Comparison of ENCODE assay signal across 12 cellular contexts in genomic region chr22:22348127-22348814, GRCh38.
DNase-seq lines count a peak whose midpoint lies in the region; ATAC-seq, FAIRE-seq and TF ChIP-seq lines count a peak whose summit lies in the region.
"Had no signal": no experiment of that assay in that cellular context is flagged by ENCODE, and none has a peak within 500 bp of the region (broad histone marks: within the 10 kb centered on the region; RNA-seq: fewer than 3 reads in every experiment).

No MANE protein-coding gene starts in this region.

- H3K4me1 ChIP-seq in left ventricle myocardium inferior (no peaks in the 10 kb centered on the region), right cardiac atrium (ENCODE audit: control insufficient read depth, insufficient read depth, low read length) (no peaks in the 10 kb centered on the region)

- H3K9me3 ChIP-seq in left ventricle myocardium inferior (replicated peaks) (no peaks in the 10 kb centered on the region), right cardiac atrium (ENCODE audit: control insufficient read depth, low read length) (no peaks in the 10 kb centered on the region)

- H3K27me3 ChIP-seq in left ventricle myocardium inferior (ENCODE audit: low read depth) (peaks cover 84% of the 10 kb centered on the region), right cardiac atrium (ENCODE audit: control insufficient read depth, insufficient read depth) (no peaks in the 10 kb centered on the region)

- no peak overlapping the region for H3K27ac ChIP-seq in left ventricle myocardium inferior (replicated peaks)
- no peak overlapping the region for H3K27ac ChIP-seq in right cardiac atrium (ENCODE audit: low read length)

- peak; percentile 56 for FAIRE-seq in urothelium cell line (lab: Jason Lieb, UNC)
- FAIRE-seq: TTC549 had no signal

- TF ChIP-seq CTCF in left ventricle myocardium inferior (IDR thresholded peaks at IDR 0.05; ENCODE audit: borderline replicate concordance) = peak; percentile 19

- WGBS in right cardiac atrium = 44% methylated on average over 5 of the region's 5 CpGs

- no peak for DNase-seq in left ventricle myocardium inferior
- no peak for DNase-seq in right cardiac atrium
- peak; percentile 27 for DNase-seq in RPMI8226
- DNase-seq in hypothalamus (lab: John Stamatoyannopoulos, UW) = peak in 30 of 51 donors; percentile 11 to 80 (median 49)
- DNase-seq in urothelium cell line (ENCODE audit: low spot score) = peak; percentile 35
- DNase-seq in epidermal melanocyte (ENCODE audit: insufficient read length, low spot score) = no peak
- no peak for DNase-seq in CD1c-positive myeloid dendritic cell (ENCODE audit: extremely low spot score)
- DNase-seq: DMS79, immature natural killer cell, NCI-H1417 treated with DMSO at 0.1 percent for 48 hours had no signal

- ATAC-seq in right cardiac atrium (no peak), GM21367 (IDR thresholded peaks at IDR 0.05; ENCODE audit: unreplicated experiment) (no peak)

- intact Hi-C loops in left ventricle myocardium inferior (cut with micrococcal nuclease) = no loop called here
- intact Hi-C loops in right cardiac atrium (cut with DNase I) = loop anchor here in 1 of 4 donors (2.0 kb wide), 1 partner anchor 49 kb away; no protein-coding TSS in a partner anchor

- no peak overlapping the region for H3K4me3 ChIP-seq in left ventricle myocardium inferior
- no peak overlapping the region for H3K4me3 ChIP-seq in right cardiac atrium (ENCODE audit: low read length)

- H3K36me3 ChIP-seq in left ventricle myocardium inferior = no peaks in the 10 kb centered on the region

Comparison
In these comparisons a context has a peak if more than half of its experiments do, and no peak if none do; other contexts are left out.
1. DNase-seq: peak in RPMI8226 (single experiment), hypothalamus (30 of 51) and urothelium cell line (single experiment); none in left ventricle myocardium inferior (single experiment), right cardiac atrium (0 of 3), epidermal melanocyte (single experiment) and CD1c-positive myeloid dendritic cell (single experiment).